Comparison of ENCODE assay signal across 18 cellular contexts in genomic region chr5:41851116-41851515, GRCh38. TPM values are rescaled to one million over a fixed set of nuclear protein-coding genes. Genes with fewer than 3 reads are reported as not detected.
DNase-seq lines count a peak whose midpoint lies in the region; ATAC-seq and TF ChIP-seq lines count a peak whose summit lies in the region.
"Had no signal": no experiment of that assay in that cellular context is flagged by ENCODE, and none has a peak within 500 bp of the region (broad histone marks: within the 10 kb centered on the region; RNA-seq: fewer than 3 reads in every experiment).

No MANE protein-coding gene starts in this region.

- intact Hi-C loops in activated CD8-positive, alpha-beta T cell treated with anti-CD3 and anti-CD28 coated beads for 36 hours (cut with micrococcal nuclease), result no loop called here
- intact Hi-C loops in natural killer cell (cut with micrococcal nuclease), result no loop called here

- H3K27me3 Mint-ChIP-seq in activated CD8-positive, alpha-beta T cell treated with anti-CD3 and anti-CD28 coated beads for 36 hours, result no peaks in the 10 kb centered on the region
- H3K27me3 Mint-ChIP-seq in activated CD8-positive, alpha-beta T cell treated with anti-CD3 and anti-CD28 coated beads, Interleukin-2, amount 10 ng/mL, durations not matched to agents 7 days and 5 days (ENCODE audit: low read depth), result no peaks in the 10 kb centered on the region
- H3K27me3 Mint-ChIP-seq in natural killer cell treated with Interleukin-12 subunit alpha and Interleukin-12 subunit beta and Interleukin-15 and Interleukin-18, amount 100 ng/mL, for 72 hours, result no peaks in the 10 kb centered on the region
- no peaks in the 10 kb centered on the region for H3K27me3 Mint-ChIP-seq in natural killer cell (ENCODE audit: low read depth in 2 of 2)
- no peaks in the 10 kb centered on the region for H3K27me3 Mint-ChIP-seq in activated naive CD8-positive, alpha-beta T cell treated with anti-CD3 and anti-CD28 coated beads, Interleukin-2, amount 50 U/mL, for 24 hours

- no peak for DNase-seq in activated CD8-positive, alpha-beta T cell treated with anti-CD3 and anti-CD28 coated beads for 36 hours
- no peak for DNase-seq in activated CD8-positive, alpha-beta T cell treated with anti-CD3 and anti-CD28 coated beads, Interleukin-2, amount 10 ng/mL, durations not matched to agents 7 days and 5 days
- DNase-seq in natural killer cell treated with Interleukin-12 subunit alpha and Interleukin-12 subunit beta and Interleukin-15 and Interleukin-18, amount 100 ng/mL, for 72 hours (ENCODE audit: low spot score), result no peak
- no peak for DNase-seq in natural killer cell
- DNase-seq in activated naive CD8-positive, alpha-beta T cell treated with anti-CD3 and anti-CD28 coated beads, Interleukin-2, amount 50 U/mL, for 24 hours, result no peak
- no peak for DNase-seq in GM19238 (ENCODE audit: insufficient read length, low spot score)
- DNase-seq: Calu3; CD8-positive, alpha-beta T cell; GF-D8; HCEC 1CT; NCI-H1092 treated with DMSO at 0.1 percent for 48 hours; NCI-H146; NCI-H2029 treated with DMSO at 0.1 percent for 48 hours; NCI-H2171; NCI-H526 had no signal

- ATAC-seq in activated CD8-positive, alpha-beta T cell treated with anti-CD3 and anti-CD28 coated beads for 36 hours, result no peak
- ATAC-seq in activated CD8-positive, alpha-beta T cell treated with anti-CD3 and anti-CD28 coated beads, Interleukin-2, amount 10 ng/mL, durations not matched to agents 7 days and 5 days, result no peak
- no peak for ATAC-seq in natural killer cell treated with Interleukin-12 subunit alpha and Interleukin-12 subunit beta and Interleukin-15 and Interleukin-18, amount 100 ng/mL, for 72 hours
- ATAC-seq in natural killer cell (no peak), GM19463 (IDR thresholded peaks at IDR 0.05; ENCODE audit: unreplicated experiment) (no peak)
- peak; percentile 82 for ATAC-seq in activated naive CD8-positive, alpha-beta T cell treated with anti-CD3 and anti-CD28 coated beads, Interleukin-2, amount 50 U/mL, for 24 hours
- ATAC-seq: CD8-positive, alpha-beta T cell; GM23338; Panc1 had no signal

- H3K4me3 Mint-ChIP-seq in activated CD8-positive, alpha-beta T cell treated with anti-CD3 and anti-CD28 coated beads for 36 hours, result no peak overlapping the region
- H3K4me3 Mint-ChIP-seq in activated CD8-positive, alpha-beta T cell treated with anti-CD3 and anti-CD28 coated beads, Interleukin-2, amount 10 ng/mL, durations not matched to agents 7 days and 5 days, result no peak overlapping the region
- peak overlapping the region; percentile 49 for H3K4me3 Mint-ChIP-seq in natural killer cell treated with Interleukin-12 subunit alpha and Interleukin-12 subunit beta and Interleukin-15 and Interleukin-18, amount 100 ng/mL, for 72 hours
- H3K4me3 Mint-ChIP-seq in natural killer cell, result no peak overlapping the region
- H3K4me3 Mint-ChIP-seq in activated naive CD8-positive, alpha-beta T cell treated with anti-CD3 and anti-CD28 coated beads, Interleukin-2, amount 50 U/mL, for 24 hours, result peak overlapping the region; percentile 5
- H3K4me3 Mint-ChIP-seq: CD8-positive, alpha-beta T cell; GM23338 had no signal

- CTCF ChIA-PET in activated CD8-positive, alpha-beta T cell treated with anti-CD3 and anti-CD28 coated beads for 36 hours (lab: Charles Lee), result interaction anchor here (1.6 kb wide), 1 partner anchor 206 kb away, joined by 6 read pairs; no protein-coding TSS in a partner anchor
- CTCF ChIA-PET in activated CD8-positive, alpha-beta T cell treated with anti-CD3 and anti-CD28 coated beads, Interleukin-2, amount 10 ng/mL, durations not matched to agents 7 days and 5 days (lab: Charles Lee), result no interaction called here

- no peak for TF ChIP-seq CTCF in activated CD8-positive, alpha-beta T cell treated with anti-CD3 and anti-CD28 coated beads for 36 hours (IDR thresholded peaks at IDR 0.05)
- no peak for TF ChIP-seq CTCF in natural killer cell (IDR thresholded peaks at IDR 0.05)

- POLR2A ChIA-PET in activated CD8-positive, alpha-beta T cell treated with anti-CD3 and anti-CD28 coated beads for 36 hours (lab: Charles Lee), result no interaction called here
- POLR2A ChIA-PET in activated CD8-positive, alpha-beta T cell treated with anti-CD3 and anti-CD28 coated beads, Interleukin-2, amount 10 ng/mL, durations not matched to agents 7 days and 5 days (lab: Charles Lee), result no interaction called here

- H3K9me3 Mint-ChIP-seq in activated CD8-positive, alpha-beta T cell treated with anti-CD3 and anti-CD28 coated beads for 36 hours, result no peaks in the 10 kb centered on the region
- H3K9me3 Mint-ChIP-seq in activated CD8-positive, alpha-beta T cell treated with anti-CD3 and anti-CD28 coated beads, Interleukin-2, amount 10 ng/mL, durations not matched to agents 7 days and 5 days (ENCODE audit: insufficient read depth), result peaks cover 6% of the 10 kb centered on the region
- H3K9me3 Mint-ChIP-seq in natural killer cell treated with Interleukin-12 subunit alpha and Interleukin-12 subunit beta and Interleukin-15 and Interleukin-18, amount 100 ng/mL, for 72 hours, result no peaks in the 10 kb centered on the region
- no peaks in the 10 kb centered on the region for H3K9me3 Mint-ChIP-seq in natural killer cell
- no peaks in the 10 kb centered on the region for H3K9me3 Mint-ChIP-seq in activated naive CD8-positive, alpha-beta T cell treated with anti-CD3 and anti-CD28 coated beads, Interleukin-2, amount 50 U/mL, for 24 hours
- H3K9me3 Mint-ChIP-seq: CD8-positive, alpha-beta T cell had no signal

- H3K27ac Mint-ChIP-seq in activated CD8-positive, alpha-beta T cell treated with anti-CD3 and anti-CD28 coated beads for 36 hours, result peak overlapping the region; percentile 74
- H3K27ac Mint-ChIP-seq in activated CD8-positive, alpha-beta T cell treated with anti-CD3 and anti-CD28 coated beads, Interleukin-2, amount 10 ng/mL, durations not matched to agents 7 days and 5 days, result no peak overlapping the region
- H3K27ac Mint-ChIP-seq in natural killer cell treated with Interleukin-12 subunit alpha and Interleukin-12 subunit beta and Interleukin-15 and Interleukin-18, amount 100 ng/mL, for 72 hours, result peak overlapping the region; percentile 74 to 76
- H3K27ac Mint-ChIP-seq in natural killer cell, result peak overlapping the region in 1 of 2 donors; percentile 68
- H3K27ac Mint-ChIP-seq in activated naive CD8-positive, alpha-beta T cell treated with anti-CD3 and anti-CD28 coated beads, Interleukin-2, amount 50 U/mL, for 24 hours, result peak overlapping the region; percentile 93
- H3K27ac Mint-ChIP-seq: CD8-positive, alpha-beta T cell; GM23338 had no signal

- H3K36me3 Mint-ChIP-seq in activated CD8-positive, alpha-beta T cell treated with anti-CD3 and anti-CD28 coated beads for 36 hours (ENCODE audit: low read depth), result peaks cover 54% of the 10 kb centered on the region
- H3K36me3 Mint-ChIP-seq in activated CD8-positive, alpha-beta T cell treated with anti-CD3 and anti-CD28 coated beads, Interleukin-2, amount 10 ng/mL, durations not matched to agents 7 days and 5 days (ENCODE audit: low read depth), result peaks cover 53% of the 10 kb centered on the region
- H3K36me3 Mint-ChIP-seq in natural killer cell treated with Interleukin-12 subunit alpha and Interleukin-12 subunit beta and Interleukin-15 and Interleukin-18, amount 100 ng/mL, for 72 hours, result peaks cover 33% of the 10 kb centered on the region
- peaks cover 21% of the 10 kb centered on the region for H3K36me3 Mint-ChIP-seq in natural killer cell
- peaks cover 59% of the 10 kb centered on the region for H3K36me3 Mint-ChIP-seq in activated naive CD8-positive, alpha-beta T cell treated with anti-CD3 and anti-CD28 coated beads, Interleukin-2, amount 50 U/mL, for 24 hours (ENCODE audit: low read depth)

- peaks cover 18% of the 10 kb centered on the region for H3K4me1 Mint-ChIP-seq in activated CD8-positive, alpha-beta T cell treated with anti-CD3 and anti-CD28 coated beads for 36 hours (ENCODE audit: low read depth)
- no peaks in the 10 kb centered on the region for H3K4me1 Mint-ChIP-seq in activated CD8-positive, alpha-beta T cell treated with anti-CD3 and anti-CD28 coated beads, Interleukin-2, amount 10 ng/mL, durations not matched to agents 7 days and 5 days (ENCODE audit: low read depth)
- peaks cover 6 to 14% of the 10 kb centered on the region in 2 donors for H3K4me1 Mint-ChIP-seq in natural killer cell treated with Interleukin-12 subunit alpha and Interleukin-12 subunit beta and Interleukin-15 and Interleukin-18, amount 100 ng/mL, for 72 hours (ENCODE audit: low read depth in 2 of 2)
- H3K4me1 Mint-ChIP-seq in natural killer cell, result peaks cover 0 to 5% of the 10 kb centered on the region in 2 donors
- peaks cover 25% of the 10 kb centered on the region for H3K4me1 Mint-ChIP-seq in activated naive CD8-positive, alpha-beta T cell treated with anti-CD3 and anti-CD28 coated beads, Interleukin-2, amount 50 U/mL, for 24 hours
- H3K4me1 Mint-ChIP-seq: GM23338 had no signal

RNA-seq across cellular contexts. Expression of gene OXCT1, which starts 19.1 kb away (rescaled TPM):
- total RNA-seq in activated CD8-positive, alpha-beta T cell treated with anti-CD3 and anti-CD28 coated beads for 36 hours, result 10 to 100 TPM; 65.0 to 70.5 TPM
- 10 to 100 TPM; 59.3 to 61.0 TPM for total RNA-seq in activated CD8-positive, alpha-beta T cell treated with anti-CD3 and anti-CD28 coated beads, Interleukin-2, amount 10 ng/mL, durations not matched to agents 7 days and 5 days
- total RNA-seq in natural killer cell treated with Interleukin-12 subunit alpha and Interleukin-12 subunit beta and Interleukin-15 and Interleukin-18, amount 100 ng/mL, for 72 hours, result 10 to 100 TPM; 31.2 to 50.2 TPM
- total RNA-seq in natural killer cell, result 10 to 100 TPM; 17.1 to 19.9 (median 18.0) TPM

RNA-seq across cellular contexts. Expression of gene RIMOC1, which starts 53.0 kb away (rescaled TPM):
- 10 to 100 TPM; 19.5 to 19.8 TPM for total RNA-seq in activated CD8-positive, alpha-beta T cell treated with anti-CD3 and anti-CD28 coated beads for 36 hours
- total RNA-seq in activated CD8-positive, alpha-beta T cell treated with anti-CD3 and anti-CD28 coated beads, Interleukin-2, amount 10 ng/mL, durations not matched to agents 7 days and 5 days, result 10 to 100 TPM; 19.9 to 20.8 TPM
- 10 to 100 TPM; 27.0 to 29.7 TPM for total RNA-seq in natural killer cell treated with Interleukin-12 subunit alpha and Interleukin-12 subunit beta and Interleukin-15 and Interleukin-18, amount 100 ng/mL, for 72 hours
- total RNA-seq in natural killer cell, result 10 to 100 TPM in 2 of 3 donors, 1 to 10 TPM in 1; 9.9 to 18.1 (median 14.2) TPM

Comparison
In these comparisons a context has a peak if more than half of its experiments do, and no peak if none do; other contexts are left out.
1. H3K4me3 Mint-ChIP-seq: peak in natural killer cell treated with Interleukin-12 subunit alpha and Interleukin-12 subunit beta and Interleukin-15 and Interleukin-18, amount 100 ng/mL, for 72 hours (single experiment) and activated naive CD8-positive, alpha-beta T cell treated with anti-CD3 and anti-CD28 coated beads, Interleukin-2, amount 50 U/mL, for 24 hours (single experiment); none in activated CD8-positive, alpha-beta T cell treated with anti-CD3 and anti-CD28 coated beads for 36 hours (single experiment), activated CD8-positive, alpha-beta T cell treated with anti-CD3 and anti-CD28 coated beads, Interleukin-2, amount 10 ng/mL, durations not matched to agents 7 days and 5 days (single experiment) and natural killer cell (single experiment).